In genomic region chr17:19306160-19307111, GRCh38 we compare ENCODE assay signal across 8 cellular contexts. TPM values are rescaled to one million over a fixed set of nuclear protein-coding genes. Genes with fewer than 3 reads are reported as not detected.
DNase-seq lines count a peak whose midpoint lies in the region; ATAC-seq and TF ChIP-seq lines count a peak whose summit lies in the region.

No MANE protein-coding gene starts in this region.

- H3K27ac Mint-ChIP-seq in activated T-helper 1 cell treated with anti-CD3 and anti-CD28 coated beads, Interleukin-12 subunit alpha, Interleukin-12 subunit beta, Interleukin-2, Interleukin-4 antibody, amounts not matched to agents 30 ng/mL and 10 ng/mL and 1 ng/mL, durations not matched to agents 14 hours and 24 hours and 36 hours: peak overlapping the region; percentile 15

- H3K4me3 Mint-ChIP-seq in activated T-helper 1 cell treated with anti-CD3 and anti-CD28 coated beads, Interleukin-12 subunit alpha, Interleukin-12 subunit beta, Interleukin-2, Interleukin-4 antibody, amounts not matched to agents 30 ng/mL and 10 ng/mL and 1 ng/mL, durations not matched to agents 14 hours and 24 hours and 36 hours: peak overlapping the region; percentile 56

- TF ChIP-seq CTCF in GM10266 (IDR thresholded peaks at IDR 0.05; ENCODE audit: control insufficient read depth, insufficient read depth, low read depth, missing control alignments): no peak

- DNase-seq in GM10266 (ENCODE audit: extremely low spot score) (peak; percentile 70), putamen (ENCODE audit: low spot score) (peak; percentile 96), NCI-H128 (lab: John Stamatoyannopoulos, UW; ENCODE audit: unreplicated experiment) (no peak), COLO668 (lab: John Stamatoyannopoulos, UW; ENCODE audit: unreplicated experiment) (no peak)
- DNase-seq in activated T-helper 1 cell treated with anti-CD3 and anti-CD28 coated beads, Interleukin-12 subunit alpha, Interleukin-12 subunit beta, Interleukin-2, Interleukin-4 antibody, amounts not matched to agents 30 ng/mL and 10 ng/mL and 1 ng/mL, durations not matched to agents 14 hours and 24 hours and 36 hours (ENCODE audit: low spot score): peak; percentile 37
- no peak for DNase-seq in effector CD8-positive, alpha-beta T cell (lab: John Stamatoyannopoulos, UW)

- intact Hi-C loops in activated T-helper 1 cell treated with anti-CD3 and anti-CD28 coated beads, Interleukin-12 subunit alpha, Interleukin-12 subunit beta, Interleukin-2, Interleukin-4 antibody, amounts not matched to agents 30 ng/mL and 10 ng/mL and 1 ng/mL, durations not matched to agents 14 hours and 24 hours and 36 hours (cut with micrococcal nuclease): loop anchor here (1.0 kb wide), 1 partner anchor 22 kb away; no protein-coding TSS in a partner anchor

- H3K36me3 Mint-ChIP-seq in activated T-helper 1 cell treated with anti-CD3 and anti-CD28 coated beads, Interleukin-12 subunit alpha, Interleukin-12 subunit beta, Interleukin-2, Interleukin-4 antibody, amounts not matched to agents 30 ng/mL and 10 ng/mL and 1 ng/mL, durations not matched to agents 14 hours and 24 hours and 36 hours (ENCODE audit: low read depth): no peaks in the 10 kb centered on the region

- peaks cover 26% of the 10 kb centered on the region for H3K4me1 Mint-ChIP-seq in activated T-helper 1 cell treated with anti-CD3 and anti-CD28 coated beads, Interleukin-12 subunit alpha, Interleukin-12 subunit beta, Interleukin-2, Interleukin-4 antibody, amounts not matched to agents 30 ng/mL and 10 ng/mL and 1 ng/mL, durations not matched to agents 14 hours and 24 hours and 36 hours (ENCODE audit: low read depth)

- ATAC-seq in GM21390 (IDR thresholded peaks at IDR 0.05; ENCODE audit: unreplicated experiment): peak; percentile 83
- peak; percentile 87 for ATAC-seq in HG03575 (IDR thresholded peaks at IDR 0.05; ENCODE audit: extremely low read depth, insufficient number of reproducible peaks, low FRiP score, unreplicated experiment)

- peaks cover 27% of the 10 kb centered on the region for H3K27me3 Mint-ChIP-seq in activated T-helper 1 cell treated with anti-CD3 and anti-CD28 coated beads, Interleukin-12 subunit alpha, Interleukin-12 subunit beta, Interleukin-2, Interleukin-4 antibody, amounts not matched to agents 30 ng/mL and 10 ng/mL and 1 ng/mL, durations not matched to agents 14 hours and 24 hours and 36 hours (ENCODE audit: insufficient read depth)

- no peaks in the 10 kb centered on the region for H3K9me3 Mint-ChIP-seq in activated T-helper 1 cell treated with anti-CD3 and anti-CD28 coated beads, Interleukin-12 subunit alpha, Interleukin-12 subunit beta, Interleukin-2, Interleukin-4 antibody, amounts not matched to agents 30 ng/mL and 10 ng/mL and 1 ng/mL, durations not matched to agents 14 hours and 24 hours and 36 hours

RNA-seq across cellular contexts. Expression of gene B9D1, which starts 56.1 kb away (rescaled TPM):
- 4.3 and 5.6 TPM in 2 replicates for total RNA-seq in activated T-helper 1 cell treated with anti-CD3 and anti-CD28 coated beads, Interleukin-12 subunit alpha, Interleukin-12 subunit beta, Interleukin-2, Interleukin-4 antibody, amounts not matched to agents 30 ng/mL and 10 ng/mL and 1 ng/mL, durations not matched to agents 14 hours and 24 hours and 36 hours

Comparison
In these comparisons a context has a peak if more than half of its experiments do, and no peak if none do; other contexts are left out.
1. DNase-seq: peak in GM10266 (single experiment), activated T-helper 1 cell treated with anti-CD3 and anti-CD28 coated beads, Interleukin-12 subunit alpha, Interleukin-12 subunit beta, Interleukin-2, Interleukin-4 antibody, amounts not matched to agents 30 ng/mL and 10 ng/mL and 1 ng/mL, durations not matched to agents 14 hours and 24 hours and 36 hours (single experiment) and putamen (single experiment); none in effector CD8-positive, alpha-beta T cell (single experiment), NCI-H128 (single experiment) and COLO668 (single experiment).